Comparison of ENCODE assay signal across 10 cellular contexts in the genomic region with DNA sequence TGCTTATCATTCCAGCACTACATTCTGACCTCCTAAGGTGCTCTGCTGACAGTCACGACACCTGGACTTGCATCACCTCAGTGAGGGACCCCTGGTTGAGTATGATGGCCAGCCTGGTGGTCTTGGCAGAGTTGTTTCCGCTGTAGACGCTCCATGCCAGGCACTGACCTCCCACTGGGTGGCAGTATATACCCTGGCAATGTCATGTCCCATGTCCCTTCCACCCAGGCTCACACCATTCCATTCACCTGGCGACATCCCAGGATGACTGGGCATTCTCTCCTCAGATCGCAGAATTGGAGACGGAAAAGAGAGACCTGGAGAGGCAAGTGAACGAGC. TPM values are rescaled to one million over a fixed set of nuclear protein-coding genes. Genes with fewer than 3 reads are reported as not detected.
DNase-seq lines count a peak whose midpoint lies in the region; ATAC-seq and TF ChIP-seq lines count a peak whose summit lies in the region.
"Had no signal": no experiment of that assay in that cellular context is flagged by ENCODE, and none has a peak within 500 bp of the region (broad histone marks: within the 10 kb centered on the region; RNA-seq: fewer than 3 reads in every experiment).

No MANE protein-coding gene starts in this region.

- TF ChIP-seq POLR2A in testis (IDR thresholded peaks at IDR 0.05), result no peak
- no peak for TF ChIP-seq POLR2A in gastroesophageal sphincter (IDR thresholded peaks at IDR 0.05)

- peak; percentile 48 for TF ChIP-seq CTCF in glutamatergic neuron (IDR thresholded peaks at IDR 0.05; ENCODE audit: partially characterized antibody, unreplicated experiment)
- peak in 2 of 3 experiments; percentile 20 to 35 for TF ChIP-seq CTCF in testis (IDR thresholded peaks at IDR 0.05)
- peak in 2 of 4 experiments; percentile 23 to 43 for TF ChIP-seq CTCF in gastroesophageal sphincter (IDR thresholded peaks at IDR 0.05)

- intact Hi-C loops in testis (cut with DNase I; ENCODE audit: low total_unique reads), result no loop called here

- no peaks in the 10 kb centered on the region for H3K36me3 Mint-ChIP-seq in glutamatergic neuron (ENCODE audit: unreplicated experiment)

- peaks cover 12% of the 10 kb centered on the region for H3K9me3 Mint-ChIP-seq in glutamatergic neuron (ENCODE audit: unreplicated experiment)
- H3K9me3 Mint-ChIP-seq: T-helper 1 cell treated with Interleukin-12 subunit alpha and Interleukin-12 subunit beta and Interleukin-4 antibody, amounts not matched to agents 30 μg/mL and 1 μg/mL, for 36 hours had no signal

- H3K4me1 ChIP-seq in testis, result peaks cover 9% of the 10 kb centered on the region
- H3K4me1 ChIP-seq in gastroesophageal sphincter, result peaks cover 0 to 10% (median 5%) of the 10 kb centered on the region in 3 donors

- H3K4me3 ChIP-seq in testis, result no peak overlapping the region
- H3K4me3 ChIP-seq in gastroesophageal sphincter, result no peak overlapping the region

- DNase-seq in GM03348 (ENCODE audit: low spot score) (peak; percentile 60), LHCN-M2 (ENCODE audit: low read depth) (peak; percentile 28), glutamatergic neuron (peak; percentile 36), testis (no peak), pons (ENCODE audit: low spot score) (no peak)
- peak; percentile 68 for DNase-seq in activated CD8-positive, alpha-beta memory T cell treated with anti-CD3 and anti-CD28 coated beads for 24 hours

- no peak for ATAC-seq in gastroesophageal sphincter
- ATAC-seq in GM18907 (IDR thresholded peaks at IDR 0.05; ENCODE audit: unreplicated experiment), result no peak

- H3K4me3 Mint-ChIP-seq in glutamatergic neuron (ENCODE audit: unreplicated experiment), result peak overlapping the region; percentile 60
- H3K4me3 Mint-ChIP-seq: T-helper 1 cell treated with Interleukin-12 subunit alpha and Interleukin-12 subunit beta and Interleukin-4 antibody, amounts not matched to agents 30 μg/mL and 1 μg/mL, for 36 hours had no signal

- H3K27me3 ChIP-seq in testis (no peaks in the 10 kb centered on the region), gastroesophageal sphincter (no peaks in the 10 kb centered on the region)

- peak overlapping the region; percentile 48 for H3K27ac Mint-ChIP-seq in glutamatergic neuron (ENCODE audit: unreplicated experiment)
- H3K27ac Mint-ChIP-seq: T-helper 1 cell treated with Interleukin-12 subunit alpha and Interleukin-12 subunit beta and Interleukin-4 antibody, amounts not matched to agents 30 μg/mL and 1 μg/mL, for 36 hours had no signal

- H3K9me3 ChIP-seq in testis (no peaks in the 10 kb centered on the region), gastroesophageal sphincter (no peaks in the 10 kb centered on the region)

- WGBS in testis, 2 donors, result 93% methylated on average over 7 of the region's 7 CpGs
- WGBS in gastroesophageal sphincter (ENCODE audit: low coverage in 1 of 2), 2 donors, result 90% methylated on average over 2 of the region's 7 CpGs; no CpG with 5 or more reads in 1 of the 2 donors

- H3K27me3 Mint-ChIP-seq in glutamatergic neuron (ENCODE audit: unreplicated experiment), result peaks cover 2% of the 10 kb centered on the region

- no peak for TF ChIP-seq EP300 in gastroesophageal sphincter (IDR thresholded peaks at IDR 0.05)

- H3K27ac ChIP-seq in testis (no peak overlapping the region), gastroesophageal sphincter (no peak overlapping the region)
- H3K27ac ChIP-seq: parathyroid adenoma had no signal

- no peaks in the 10 kb centered on the region for H3K36me3 ChIP-seq in testis (ENCODE audit: low read depth, missing control alignments)
- peaks cover 0 to 69% of the 10 kb centered on the region in 2 donors for H3K36me3 ChIP-seq in gastroesophageal sphincter

- H3K4me1 Mint-ChIP-seq in glutamatergic neuron (ENCODE audit: low read depth, unreplicated experiment), result peaks cover 12% of the 10 kb centered on the region

RNA-seq across cellular contexts. Expression of gene DNALI1, which starts 5.0 kb away (rescaled TPM):
- total RNA-seq in LHCN-M2 (2014; rRNA removed) (13.3 and 13.9 TPM in 2 replicates), glutamatergic neuron (ENCODE audit: unreplicated experiment) (12.2 TPM), testis (10 to 100 TPM; 50.5 to 73.0 TPM), gastroesophageal sphincter (10 to 100 TPM; 10.2 to 15.7 (median 12.6) TPM)
- 18.7 TPM for polyA plus RNA-seq in LHCN-M2 (2012)
- polyA plus RNA-seq in testis (ENCODE audit: insufficient read depth, low read depth, low replicate concordance), result 216 TPM

RNA-seq across cellular contexts. Expression of gene SNIP1, which starts 7.7 kb away (rescaled TPM):
- total RNA-seq in LHCN-M2 (2014; rRNA removed) (10.6 and 18.6 TPM in 2 replicates), glutamatergic neuron (ENCODE audit: unreplicated experiment) (20.1 TPM), testis (10 to 100 TPM; 33.7 to 51.4 TPM), gastroesophageal sphincter (10 to 100 TPM; 10.3 to 17.8 (median 14.1) TPM)
- 5.8 TPM for polyA plus RNA-seq in LHCN-M2 (2012)
- polyA plus RNA-seq in testis (ENCODE audit: insufficient read depth, low read depth, low replicate concordance), result 16.8 TPM

RNA-seq across cellular contexts. Expression of gene GNL2, which starts 34.0 kb away (rescaled TPM):
- total RNA-seq in LHCN-M2 (2014; rRNA removed) (65.1 and 73.9 TPM in 2 replicates), glutamatergic neuron (ENCODE audit: unreplicated experiment) (50.0 TPM), testis (10 to 100 TPM; 57.4 to 78.7 TPM), gastroesophageal sphincter (10 to 100 TPM; 26.7 to 43.2 (median 29.7) TPM)
- polyA plus RNA-seq in LHCN-M2 (2012), result 53.3 TPM
- 34.4 TPM for polyA plus RNA-seq in testis (ENCODE audit: insufficient read depth, low read depth, low replicate concordance)

RNA-seq across cellular contexts. Expression of gene MEAF6, which starts 47.2 kb away (rescaled TPM):
- total RNA-seq in LHCN-M2 (2014; rRNA removed) (86.2 and 90.1 TPM in 2 replicates), glutamatergic neuron (ENCODE audit: unreplicated experiment) (61.5 TPM), testis (100 to 1,000 TPM; 134 to 140 TPM), gastroesophageal sphincter (100 to 1,000 TPM in 2 of 4 donors, 10 to 100 TPM in 2; 89.7 to 129 (median 100) TPM)
- 41.0 TPM for polyA plus RNA-seq in LHCN-M2 (2012)
- polyA plus RNA-seq in testis (ENCODE audit: insufficient read depth, low read depth, low replicate concordance), result 132 TPM

Comparison
In these comparisons a context has a peak if more than half of its experiments do, and no peak if none do; other contexts are left out.
1. DNase-seq: peak in GM03348 (single experiment), LHCN-M2 (single experiment), activated CD8-positive, alpha-beta memory T cell treated with anti-CD3 and anti-CD28 coated beads for 24 hours (single experiment) and glutamatergic neuron (single experiment); none in testis (single experiment) and pons (single experiment).